Comparison of ENCODE assay signal across 8 cellular contexts in the genomic region with DNA sequence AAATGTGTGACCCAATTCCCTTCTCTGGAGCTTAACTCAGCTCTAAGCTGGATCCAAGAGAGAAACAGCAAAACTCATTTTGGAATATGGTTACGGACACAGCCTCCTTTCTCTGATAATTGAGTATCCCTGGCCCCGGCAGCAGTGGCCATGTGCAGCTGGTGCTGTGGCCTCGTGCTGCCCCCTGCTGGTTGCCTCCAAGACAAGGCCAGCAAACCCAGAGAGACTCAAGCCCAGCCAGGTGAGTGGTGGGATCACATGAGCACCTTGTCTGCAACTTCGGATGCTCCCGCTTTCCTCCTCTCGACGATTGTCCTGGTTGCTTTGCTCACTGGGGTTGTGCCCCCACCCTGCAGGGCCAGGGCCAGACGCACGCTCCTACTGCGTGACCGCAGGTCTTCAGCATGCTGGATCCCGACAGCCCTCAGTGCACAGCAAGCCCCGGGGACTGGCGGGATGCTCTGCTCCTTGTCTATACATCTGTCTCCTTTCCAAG. TPM values are rescaled to one million over a fixed set of nuclear protein-coding genes. Genes with fewer than 3 reads are reported as not detected.
DNase-seq lines count a peak whose midpoint lies in the region; ATAC-seq and TF ChIP-seq lines count a peak whose summit lies in the region.

No MANE protein-coding gene starts in this region.

- H3K27ac Mint-ChIP-seq in activated naive CD8-positive, alpha-beta T cell treated with anti-CD3 and anti-CD28 coated beads for 36 hours: no peak overlapping the region

- WGBS in heart left ventricle, 4 donors: 17 to 24% (median 19%) methylated on average over 12 to 14 of the region's 14 CpGs
- WGBS in prostate gland: 21% methylated on average over 14 of the region's 14 CpGs

- peak; percentile 85 to 98 (median 92) for TF ChIP-seq CTCF in heart left ventricle (IDR thresholded peaks at IDR 0.05)
- peak; percentile 75 to 91 (median 87) for TF ChIP-seq CTCF in prostate gland (IDR thresholded peaks at IDR 0.05)
- peak; percentile 80 to 92 (median 87) for TF ChIP-seq CTCF in uterus (IDR thresholded peaks at IDR 0.05)

- peaks cover 23% of the 10 kb centered on the region for H3K27me3 Mint-ChIP-seq in activated naive CD8-positive, alpha-beta T cell treated with anti-CD3 and anti-CD28 coated beads for 36 hours

- DNase-seq in DMS153 treated with DMSO at 0.1 percent for 48 hours (lab: John Stamatoyannopoulos, UW; ENCODE audit: unreplicated experiment) (peak; percentile 67), HuH-7.5 (ENCODE audit: low spot score) (peak; percentile 46), SKM-1 (lab: John Stamatoyannopoulos, UW; ENCODE audit: unreplicated experiment) (peak; percentile 38), heart left ventricle (peak; percentile 82 to 90 (median 84)), prostate gland (ENCODE audit: low spot score) (peak; percentile 72), uterus (peak; percentile 72 to 73)
- DNase-seq in activated naive CD8-positive, alpha-beta T cell treated with anti-CD3 and anti-CD28 coated beads for 36 hours: peak; percentile 76

- peaks cover 5% of the 10 kb centered on the region for H3K4me1 Mint-ChIP-seq in activated naive CD8-positive, alpha-beta T cell treated with anti-CD3 and anti-CD28 coated beads for 36 hours

- H3K36me3 Mint-ChIP-seq in activated naive CD8-positive, alpha-beta T cell treated with anti-CD3 and anti-CD28 coated beads for 36 hours: no peaks in the 10 kb centered on the region

- H3K27ac ChIP-seq in heart left ventricle (no peak overlapping the region), prostate gland (no peak overlapping the region), uterus (no peak overlapping the region)

- H3K4me1 ChIP-seq in heart left ventricle (peaks cover 0 to 32% (median 8%) of the 10 kb centered on the region in 12 donors), prostate gland (replicated peaks) (peaks cover 5% of the 10 kb centered on the region), uterus (no peaks in the 10 kb centered on the region)

- ATAC-seq in GM21390 (IDR thresholded peaks at IDR 0.05; ENCODE audit: unreplicated experiment) (peak; percentile 85), heart left ventricle (peak; percentile 82 to 92 (median 86))

- intact Hi-C loops in heart left ventricle (cut with DNase I) (loop anchor here in 8 of 10 donors (1.0 to 10.0 kb wide), 8 partner anchors 105 to 391 kb away; partner anchors contain the start of genes NUTM2E (in 3 of the 8) and SFTPA2 (in 3 of the 8)), prostate gland (cut with DNase I) (loop anchor here (2.0 kb wide), 1 partner anchor 365 kb away; no protein-coding TSS in a partner anchor), uterus (cut with DNase I; ENCODE audit: low total_unique reads) (no loop called here)

- no peaks in the 10 kb centered on the region for H3K9me3 Mint-ChIP-seq in activated naive CD8-positive, alpha-beta T cell treated with anti-CD3 and anti-CD28 coated beads for 36 hours

- H3K9me3 ChIP-seq in heart left ventricle: no peaks in the 10 kb centered on the region
- no peaks in the 10 kb centered on the region for H3K9me3 ChIP-seq in prostate gland
- H3K9me3 ChIP-seq in uterus: no peaks in the 10 kb centered on the region

- H3K4me3 Mint-ChIP-seq in activated naive CD8-positive, alpha-beta T cell treated with anti-CD3 and anti-CD28 coated beads for 36 hours: no peak overlapping the region

- H3K27me3 ChIP-seq in heart left ventricle (peaks cover 0 to 4% (median 0%) of the 10 kb centered on the region in 9 donors), prostate gland (replicated peaks; ENCODE audit: insufficient read depth) (no peaks in the 10 kb centered on the region), uterus (no peaks in the 10 kb centered on the region)

- H3K36me3 ChIP-seq in heart left ventricle (peaks cover 0 to 7% (median 0%) of the 10 kb centered on the region in 9 donors), prostate gland (no peaks in the 10 kb centered on the region), uterus (no peaks in the 10 kb centered on the region)

- TF ChIP-seq POLR2A in heart left ventricle (IDR thresholded peaks at IDR 0.05): no peak
- no peak for TF ChIP-seq POLR2A in prostate gland (IDR thresholded peaks at IDR 0.05)
- no peak for TF ChIP-seq POLR2A in uterus (IDR thresholded peaks at IDR 0.05)

- H3K4me3 ChIP-seq in heart left ventricle (no peak overlapping the region), prostate gland (no peak overlapping the region), uterus (no peak overlapping the region)

RNA-seq across cellular contexts. Expression of gene SFTPD, which starts 19.4 kb away (rescaled TPM):
- total RNA-seq in activated naive CD8-positive, alpha-beta T cell treated with anti-CD3 and anti-CD28 coated beads for 36 hours: not detected
- total RNA-seq in heart left ventricle (1 to 10 TPM in 5 of 9 donors, under 1 TPM in 3, not detected in 1; 0.21 to 1.9 (median 1.1) TPM), prostate gland (1 to 10 TPM; 2.1 to 2.6 TPM), uterus (under 1 TPM in 2 of 4 donors, not detected in 2; 0.58 to 0.97 TPM)
- polyA plus RNA-seq in heart left ventricle: under 1 TPM; 0.12 to 0.27 TPM
